In genomic region chr14:96151242-96151641, GRCh38 we compare ENCODE assay signal across 23 cellular contexts. TPM values are rescaled to one million over a fixed set of nuclear protein-coding genes. Genes with fewer than 3 reads are reported as not detected.
DNase-seq lines count a peak whose midpoint lies in the region; ATAC-seq and TF ChIP-seq lines count a peak whose summit lies in the region.
"Had no signal": no experiment of that assay in that cellular context is flagged by ENCODE, and none has a peak within 500 bp of the region (broad histone marks: within the 10 kb centered on the region; RNA-seq: fewer than 3 reads in every experiment).

No MANE protein-coding gene starts in this region.

- H3K79me2 ChIP-seq in H9 (ENCODE audit: insufficient read depth, low read length), result no peaks in the 10 kb centered on the region; the same call in 1 of the 2 replicates

- H3K9me3 ChIP-seq in H9 (ENCODE audit: control insufficient read depth, low read depth, low read length) (no peaks in the 10 kb centered on the region), suprapubic skin (no peaks in the 10 kb centered on the region)

- H4K91ac ChIP-seq in H9 (ENCODE audit: insufficient read length, low read depth, low read length), result no peak overlapping the region

- H2AFZ ChIP-seq in H9 (ENCODE audit: low read length), result no peak overlapping the region
- H2AFZ ChIP-seq: GM23338 had no signal

- H3K9ac ChIP-seq in H9 (ENCODE audit: extremely low read depth, insufficient read length, low read length), result no peak overlapping the region
- H3K9ac ChIP-seq: BLaER1 had no signal

- no peak overlapping the region for H3K4me3 Mint-ChIP-seq in H9
- H3K4me3 Mint-ChIP-seq: CD4-positive, CD25-positive, alpha-beta regulatory T cell; GM23338 had no signal

- H2AK5ac ChIP-seq in H9 (ENCODE audit: insufficient read length, low read length), result no peak overlapping the region

- no peak overlapping the region for H2BK120ac ChIP-seq in H9 (ENCODE audit: low read depth, low read length, poor library complexity, severe bottlenecking)

- no CpG with 5 or more reads among the region's 13 CpGs for WGBS in H9 (ENCODE audit: extremely low coverage, insufficient read length, low lambda C conversion rate)
- 85% methylated on average over 10 of the region's 13 CpGs for WGBS in suprapubic skin

- TF ChIP-seq POLR2A in suprapubic skin (IDR thresholded peaks at IDR 0.05), result no peak

- no peak overlapping the region for H2BK12ac ChIP-seq in H9 (ENCODE audit: insufficient read length, low read depth, low read length)

- no peaks in the 10 kb centered on the region for H3K4me1 Mint-ChIP-seq in H9
- H3K4me1 Mint-ChIP-seq: CD4-positive, CD25-positive, alpha-beta regulatory T cell; GM23338 had no signal

- H3K9me3 Mint-ChIP-seq in H9, result no peaks in the 10 kb centered on the region
- H3K9me3 Mint-ChIP-seq: GM23338 had no signal

- H2BK15ac ChIP-seq in H9 (ENCODE audit: low read depth, low read length), result no peak overlapping the region

- H3K4me1 ChIP-seq in H9 (ENCODE audit: insufficient read depth, low read length) (no peaks in the 10 kb centered on the region), suprapubic skin (no peaks in the 10 kb centered on the region)

- no peaks in the 10 kb centered on the region for H3K36me3 Mint-ChIP-seq in H9 (ENCODE audit: insufficient read depth in 1 of 3, low read depth in 3 of 3)
- H3K36me3 Mint-ChIP-seq: CD4-positive, CD25-positive, alpha-beta regulatory T cell had no signal

- H3K27me3 ChIP-seq in H9 (ENCODE audit: insufficient read depth, low read length) (no peaks in the 10 kb centered on the region), suprapubic skin (no peaks in the 10 kb centered on the region)
- H3K27me3 ChIP-seq: BLaER1 had no signal

- H3K27ac Mint-ChIP-seq in H9, result no peak overlapping the region
- H3K27ac Mint-ChIP-seq: CD4-positive, CD25-positive, alpha-beta regulatory T cell; GM23338 had no signal

- H3K18ac ChIP-seq in H9 (ENCODE audit: insufficient read length, low read depth, low read length), result no peak overlapping the region

- TF ChIP-seq EP300 in suprapubic skin (IDR thresholded peaks at IDR 0.05), result no peak

- no peaks in the 10 kb centered on the region for H4K20me1 ChIP-seq in H9 (ENCODE audit: control insufficient read depth, insufficient read depth, insufficient read length)
- H4K20me1 ChIP-seq: BLaER1 had no signal

- no peak overlapping the region for H3K4me3 ChIP-seq in coronary artery
- no peak overlapping the region for H3K4me3 ChIP-seq in suprapubic skin
- H3K4me3 ChIP-seq: BLaER1, GM23338 had no signal

- no peaks in the 10 kb centered on the region; the same call in none of the 2 replicates for H3K27me3 Mint-ChIP-seq in H9 (ENCODE audit: low read depth)

- H3K36me3 ChIP-seq in suprapubic skin, result no peaks in the 10 kb centered on the region
- H3K36me3 ChIP-seq: BLaER1 had no signal

- no peak overlapping the region for H2BK20ac ChIP-seq in H9 (ENCODE audit: low read depth, low read length, poor library complexity, severe bottlenecking)

- peak; percentile 18 for DNase-seq in H9
- peak; percentile 68 for DNase-seq in coronary artery (ENCODE audit: low spot score)
- DNase-seq in mesenteric fat pad (ENCODE audit: low spot score), result peak; percentile 60
- DNase-seq in suprapubic skin (ENCODE audit: low spot score in 2 of 2), result peak; percentile 11 to 34
- DNase-seq in GM13976 (ENCODE audit: low spot score), result no peak
- DNase-seq: CD4-positive, CD25-positive, alpha-beta regulatory T cell; HCEC 1CT; KG1; MM.1S; NCI-H1048; NCI-H1417; NCI-H1694; NCI-H2029 treated with DMSO at 0.1 percent for 48 hours; NCI-H2227 treated with DMSO at 0.1 percent for 48 hours; NCI-H526 treated with DMSO at 0.1 percent for 48 hours; RPMI8226; SHP77 had no signal

- H3K27ac ChIP-seq in H9 (ENCODE audit: insufficient read length, low read depth, low read length), result no peak overlapping the region
- no peak overlapping the region for H3K27ac ChIP-seq in coronary artery
- H3K27ac ChIP-seq in suprapubic skin, result no peak overlapping the region
- H3K27ac ChIP-seq: BLaER1 had no signal

- H2BK5ac ChIP-seq in H9 (ENCODE audit: insufficient read length, low read length), result no peak overlapping the region

- no peak overlapping the region for H3K4ac ChIP-seq in H9 (ENCODE audit: low read depth, low read length)

- H3K4me2 ChIP-seq in H9 (ENCODE audit: insufficient read depth, insufficient read length, low read length), result no peak overlapping the region
- H3K4me2 ChIP-seq: BLaER1, GM23338 had no signal

- no peak overlapping the region for H3K14ac ChIP-seq in H9 (ENCODE audit: insufficient read depth, low read length)

- no peak overlapping the region for H3K56ac ChIP-seq in H9 (ENCODE audit: insufficient read length, low read depth, low read length)

- in situ Hi-C loops in GM13976 (cut with MboI; ENCODE audit: low sequenced_read_pairs, unreplicated experiment), result no loop called here

- H3K23ac ChIP-seq in H9 (ENCODE audit: insufficient read length, low read depth, low read length), result no peak overlapping the region

- no peak for TF ChIP-seq CTCF in H9 (conservative IDR thresholded peaks at IDR 0.05)
- TF ChIP-seq CTCF in coronary artery (IDR thresholded peaks at IDR 0.05), result no peak
- no peak for TF ChIP-seq CTCF in suprapubic skin (IDR thresholded peaks at IDR 0.05)
- TF ChIP-seq CTCF in GM13976 (IDR thresholded peaks at IDR 0.05; ENCODE audit: borderline replicate concordance, control extremely low read depth, extremely low read depth, insufficient read depth, missing control alignments), result no peak

- no peak for ATAC-seq in HG02870 (IDR thresholded peaks at IDR 0.05; ENCODE audit: unreplicated experiment)
- ATAC-seq in GM18907 (IDR thresholded peaks at IDR 0.05; ENCODE audit: unreplicated experiment), result no peak
- ATAC-seq: GM23338 had no signal

- no peak overlapping the region for H3T11ph ChIP-seq in H9 (ENCODE audit: low read length)

- no peaks in the 10 kb centered on the region for H3K23me2 ChIP-seq in H9 (ENCODE audit: insufficient read length, low read depth, low read length, poor library complexity, severe bottlenecking)

- H3K79me1 ChIP-seq in H9 (ENCODE audit: insufficient read depth, low read depth, low read length, poor library complexity, severe bottlenecking), result no peaks in the 10 kb centered on the region

- no peak overlapping the region for H4K8ac ChIP-seq in H9 (replicated peaks; ENCODE audit: insufficient read length, low read depth, low read length)

- no peak overlapping the region for H4K5ac ChIP-seq in H9 (ENCODE audit: insufficient read length, low read depth, low read length)

RNA-seq across cellular contexts. Expression of gene BDKRB2, which starts 53.4 kb away (rescaled TPM):
- 0.13 and 0.15 TPM in 2 replicates for total RNA-seq in H9 (2021)
- total RNA-seq in mesenteric fat pad, result 11.4 TPM
- 10 to 100 TPM in 3 of 4 donors, 1 to 10 TPM in 1; 9.7 to 17.9 (median 14.3) TPM for total RNA-seq in suprapubic skin
- total RNA-seq: CD4-positive, CD25-positive, alpha-beta regulatory T cell; NCI-H460; SK-MEL-5 had no signal
